32 cellular contexts compared by ENCODE assay signal in genomic region chr6:49733680-49734079, GRCh38. TPM values are rescaled to one million over a fixed set of nuclear protein-coding genes. Genes with fewer than 3 reads are reported as not detected.
"Had no signal": no experiment of that assay in that cellular context is flagged by ENCODE, and none has a peak within 500 bp of the region (broad histone marks: within the 10 kb centered on the region; RNA-seq: fewer than 3 reads in every experiment).

No MANE protein-coding gene starts in this region.

- H3K4me3 ChIP-seq: left ventricle myocardium inferior, lung, neural progenitor cell, ovary, right atrium auricular region, right lobe of liver, smooth muscle cell, tibial nerve, uterus had no signal

- H3K4me1 ChIP-seq: left ventricle myocardium inferior, neural progenitor cell, right atrium auricular region, right lobe of liver, tibial nerve, uterus had no signal

- H3K9me3 ChIP-seq: left ventricle myocardium inferior, ovary, right atrium auricular region, right lobe of liver, tibial nerve, uterus had no signal

- H3K27me3 ChIP-seq: neural progenitor cell, ovary, right atrium auricular region, right lobe of liver, tibial nerve, uterus had no signal

- ATAC-seq: natural killer cell; right lobe of liver; stimulated activated memory B cell treated with anti-CD40 and anti-IgM and Interleukin-4, amounts not matched to agents 10 μg/mL and 1 μg/mL and 100 μg/mL, for 72 hours; stimulated activated naive CD8-positive, alpha-beta T cell treated with anti-CD3 and anti-CD28 coated beads, Interleukin-15, amount 100 ng/mL, for 72 hours had no signal

- DNase-seq: islet precursor cell; left ventricle myocardium inferior; mesendoderm; naive B cell; natural killer cell; nephron progenitor cell; ovary; right lobe of liver; stimulated activated CD4-positive, alpha-beta T cell treated with anti-CD3 and anti-CD28 coated beads, Interleukin-1b, Interleukin-23, amount 100 ng/mL, for 48 hours; stimulated activated CD4-positive, alpha-beta T cell treated with anti-CD3 and anti-CD28 coated beads, Interleukin-2, amount 100 ng/mL, for 48 hours; stimulated activated CD4-positive, alpha-beta T cell treated with anti-CD3 and anti-CD28 coated beads, Interleukin-4, amount 100 ng/mL, for 4 hours; stimulated activated CD8-positive, alpha-beta memory T cell treated with anti-CD3 and anti-CD28 coated beads, Interleukin-4, amount 100 ng/mL, for 48 hours; stimulated activated naive CD4-positive, alpha-beta T cell treated with Interleukin-2 at 50 U/mL for 16 hours; stimulated activated naive CD8-positive, alpha-beta T cell treated with anti-CD3 and anti-CD28 coated beads, Interleukin-15, amount 100 ng/mL, for 72 hours; substantia nigra; uterus had no signal

- H3K36me3 ChIP-seq: left ventricle myocardium inferior, neural progenitor cell, ovary, right atrium auricular region, right lobe of liver, tibial nerve, uterus had no signal

- H3K27ac ChIP-seq: left ventricle myocardium inferior, neural progenitor cell, ovary, right atrium auricular region, right lobe of liver, tibial nerve, uterus had no signal

RNA-seq across cellular contexts. Expression of gene CRISP3, which starts 10.5 kb away (rescaled TPM):
- total RNA-seq: kidney epithelial cell, left ventricle myocardium inferior, mononuclear cell, natural killer cell, omental fat pad, progenitor cell of endocrine pancreas, pulmonary artery endothelial cell, renal cortical epithelial cell, right atrium auricular region, skeletal muscle tissue, temporal lobe, tibial nerve had no signal

RNA-seq across cellular contexts. Expression of gene CRISP2, which starts 20.3 kb away (rescaled TPM):
- total RNA-seq: kidney epithelial cell, left ventricle myocardium inferior, mesothelial cell of epicardium, mononuclear cell, natural killer cell, omental fat pad, progenitor cell of endocrine pancreas, pulmonary artery endothelial cell, right atrium auricular region, right lobe of liver, skeletal muscle tissue, smooth muscle cell, tibial nerve, uterus had no signal

RNA-seq across cellular contexts. Expression of gene PGK2, which starts 53.4 kb away (rescaled TPM):
- total RNA-seq: kidney epithelial cell, left ventricle myocardium inferior, lower leg skin, lung, mesothelial cell of epicardium, mononuclear cell, natural killer cell, omental fat pad, ovary, progenitor cell of endocrine pancreas, pulmonary artery endothelial cell, renal cortical epithelial cell, right atrium auricular region, right lobe of liver, skeletal muscle tissue, temporal lobe, tibial nerve had no signal
